Comparison of ENCODE assay signal across 8 cellular contexts in genomic region chr17:78214706-78215061, GRCh38. TPM values are rescaled to one million over a fixed set of nuclear protein-coding genes. Genes with fewer than 3 reads are reported as not detected.
DNase-seq lines count a peak whose midpoint lies in the region; ATAC-seq, FAIRE-seq and TF ChIP-seq lines count a peak whose summit lies in the region.

No MANE protein-coding gene starts in this region.

- no peaks in the 10 kb centered on the region for H3K9me3 ChIP-seq in HUES64 (ENCODE audit: insufficient read depth, low read depth, low read length)
- H3K9me3 ChIP-seq in mononuclear cell (ENCODE audit: low read depth, low read length): no peaks in the 10 kb centered on the region

- H3K36me3 ChIP-seq in HUES64 (ENCODE audit: insufficient read depth, low read length): peaks cover 27% of the 10 kb centered on the region

- no peaks in the 10 kb centered on the region for H3K27me3 Mint-ChIP-seq in brain

- peaks cover 18% of the 10 kb centered on the region for H3K4me1 Mint-ChIP-seq in brain

- 9% methylated on average over 5 of the region's 5 CpGs for WGBS in HUES64

- H3K27ac ChIP-seq in HUES64 (ENCODE audit: low read depth, low read length): peak overlapping the region; percentile 55

- DNase-seq in AG10803 (ENCODE audit: low read depth) (no peak), Ammon's horn (ENCODE audit: low spot score) (no peak), D721Med (ENCODE audit: insufficient read length, low spot score) (no peak)
- no peak for DNase-seq in central memory CD4-positive, alpha-beta T cell

- no peaks in the 10 kb centered on the region for H3K9me3 Mint-ChIP-seq in brain

- no peak for FAIRE-seq in D721Med (lab: Jason Lieb, UNC)

- peak overlapping the region; percentile 87 to 92 (median 88) for H3K4me3 Mint-ChIP-seq in brain

- peaks cover 19% of the 10 kb centered on the region for H3K4me1 ChIP-seq in HUES64 (ENCODE audit: insufficient read depth, low read length)
- peaks cover 8% of the 10 kb centered on the region for H3K4me1 ChIP-seq in mononuclear cell (ENCODE audit: insufficient read depth, low read length)

- H3K4me3 ChIP-seq in AG10803 (ENCODE audit: low read length): peak overlapping the region; percentile 75
- H3K4me3 ChIP-seq in HUES64 (ENCODE audit: low read length): peak overlapping the region; percentile 85
- peak overlapping the region; percentile 35 for H3K4me3 ChIP-seq in mononuclear cell (ENCODE audit: low read length)

- H3K9ac ChIP-seq in HUES64 (ENCODE audit: low read depth, low read length): peak overlapping the region; percentile 81

- H3K27me3 ChIP-seq in HUES64 (ENCODE audit: insufficient read depth, low read length) (no peaks in the 10 kb centered on the region; the same call in 1 of the 2 replicates), mononuclear cell (ENCODE audit: insufficient read depth, low read length) (no peaks in the 10 kb centered on the region)

- ATAC-seq in GM21390 (IDR thresholded peaks at IDR 0.05; ENCODE audit: unreplicated experiment): no peak

- peak overlapping the region in 3 of 5 experiments; percentile 70 to 90 (median 88) for H3K27ac Mint-ChIP-seq in brain

- H3K36me3 Mint-ChIP-seq in brain: peaks cover 5% of the 10 kb centered on the region

- no peak for TF ChIP-seq CTCF in AG10803 (conservative IDR thresholded peaks at IDR 0.05; ENCODE audit: low read length)
- TF ChIP-seq CTCF in brain (conservative IDR thresholded peaks at IDR 0.05): no peak
- no peak for TF ChIP-seq CTCF in D721Med (IDR thresholded peaks at IDR 0.05; ENCODE audit: insufficient read depth, missing control alignments)

RNA-seq across cellular contexts. Expression of gene BIRC5, which starts 0.6 kb away (rescaled TPM):
- polyA plus RNA-seq in HUES64 (2013, experiment 1 of 2): 91.6 TPM
- polyA plus RNA-seq in HUES64 (2013, experiment 2 of 2): 99.2 TPM
- polyA plus RNA-seq in brain (ENCODE audit: insufficient read depth, low read depth, low replicate concordance): 66.4 TPM
- total RNA-seq in mononuclear cell: 0.21 TPM

RNA-seq across cellular contexts. Expression of gene TMEM235, which starts 16.7 kb away (rescaled TPM):
- not detected for polyA plus RNA-seq in HUES64 (2013, experiment 1 of 2)
- polyA plus RNA-seq in HUES64 (2013, experiment 2 of 2): 0.25 TPM
- polyA plus RNA-seq in brain (ENCODE audit: insufficient read depth, low read depth, low replicate concordance): 9.8 TPM
- total RNA-seq in mononuclear cell: not detected

RNA-seq across cellular contexts. Expression of gene AFMID, which starts 27.5 kb away (rescaled TPM):
- 40.7 TPM for polyA plus RNA-seq in HUES64 (2013, experiment 1 of 2)
- polyA plus RNA-seq in HUES64 (2013, experiment 2 of 2): 40.2 TPM
- polyA plus RNA-seq in brain (ENCODE audit: insufficient read depth, low read depth, low replicate concordance): 36.1 TPM
- total RNA-seq in mononuclear cell: 5.0 TPM

RNA-seq across cellular contexts. Expression of gene TK1, which starts 27.8 kb away (rescaled TPM):
- polyA plus RNA-seq in HUES64 (2013, experiment 1 of 2): 64.5 TPM
- 62.3 TPM for polyA plus RNA-seq in HUES64 (2013, experiment 2 of 2)
- polyA plus RNA-seq in brain (ENCODE audit: insufficient read depth, low read depth, low replicate concordance): 45.3 TPM
- total RNA-seq in mononuclear cell: 0.94 TPM

RNA-seq across cellular contexts. Expression of gene SYNGR2, which starts 46.3 kb away (rescaled TPM):
- 24.1 TPM for polyA plus RNA-seq in HUES64 (2013, experiment 1 of 2)
- 21.4 TPM for polyA plus RNA-seq in HUES64 (2013, experiment 2 of 2)
- 88.2 TPM for polyA plus RNA-seq in brain (ENCODE audit: insufficient read depth, low read depth, low replicate concordance)
- 44.7 TPM for total RNA-seq in mononuclear cell

Comparison
In these comparisons a context has a peak if more than half of its experiments do, and no peak if none do; other contexts are left out.
1. H3K4me3 ChIP-seq: peak in every context shown above with its lines; median percentile 85 in HUES64; 75 in AG10803; 35 in mononuclear cell.